21 cellular contexts compared by ENCODE assay signal in genomic region chr6:148457137-148457842, GRCh38.
DNase-seq lines count a peak whose midpoint lies in the region; ATAC-seq and TF ChIP-seq lines count a peak whose summit lies in the region.
"Had no signal": no experiment of that assay in that cellular context is flagged by ENCODE, and none has a peak within 500 bp of the region (broad histone marks: within the 10 kb centered on the region; RNA-seq: fewer than 3 reads in every experiment).

No MANE protein-coding gene starts in this region.

- no peak for TF ChIP-seq CTCF in AG10803 (conservative IDR thresholded peaks at IDR 0.05; ENCODE audit: low read length)
- TF ChIP-seq CTCF in WTC11 (IDR thresholded peaks at IDR 0.05), result no peak
- no peak for TF ChIP-seq CTCF in foreskin keratinocyte (conservative IDR thresholded peaks at IDR 0.05)

- no peaks in the 10 kb centered on the region for H3K9me3 Mint-ChIP-seq in WTC11
- H3K9me3 Mint-ChIP-seq: activated naive CD4-positive, alpha-beta T cell treated with anti-CD3 and anti-CD28 coated beads for 36 hours; natural killer cell had no signal

- H3K27ac Mint-ChIP-seq in WTC11, result peak overlapping the region; percentile 33
- H3K27ac Mint-ChIP-seq: activated CD8-positive, alpha-beta memory T cell treated with anti-CD3 and anti-CD28 coated beads, Interleukin-2, amount 10 ng/mL, durations not matched to agents 7 days and 5 days; activated naive CD4-positive, alpha-beta T cell treated with anti-CD3 and anti-CD28 coated beads for 36 hours; natural killer cell had no signal

- CTCF ChIA-PET in WTC11 (lab: Charles Lee), result interaction anchor here (0.6 to 1.2 kb wide), 2 partner anchors 8 to 277 kb away, joined by 3 to 4 read pairs; no protein-coding TSS in a partner anchor

- no peaks in the 10 kb centered on the region for H3K36me3 ChIP-seq in HAP-1 (replicated peaks)
- H3K36me3 ChIP-seq: thyroid gland had no signal

- H3K4me1 ChIP-seq in foreskin keratinocyte, result no peaks in the 10 kb centered on the region
- no peaks in the 10 kb centered on the region for H3K4me1 ChIP-seq in HAP-1

- H3K27me3 ChIP-seq in foreskin keratinocyte (no peaks in the 10 kb centered on the region), HAP-1 (ENCODE audit: low read depth) (no peaks in the 10 kb centered on the region)
- H3K27me3 ChIP-seq: esophagus squamous epithelium, hepatocyte, thyroid gland had no signal

- no peaks in the 10 kb centered on the region for H3K27me3 Mint-ChIP-seq in WTC11 (ENCODE audit: low read depth)

- H3K27ac ChIP-seq in foreskin keratinocyte, result no peak overlapping the region
- H3K27ac ChIP-seq: hepatocyte had no signal

- POLR2A ChIA-PET in WTC11 (lab: Charles Lee), result no interaction called here

- ATAC-seq in WTC11, result no peak
- ATAC-seq in foreskin keratinocyte, result peak; percentile 60
- ATAC-seq: activated CD8-positive, alpha-beta memory T cell treated with anti-CD3 and anti-CD28 coated beads, Interleukin-2, amount 10 ng/mL, durations not matched to agents 7 days and 5 days; HCT116; natural killer cell had no signal

- in situ Hi-C loops in HAP-1 (cut with MboI; ENCODE audit: low sequenced_read_pairs), result loop anchor here (25.0 kb wide), 1 partner anchor 270 kb away; no protein-coding TSS in a partner anchor

- H3K9me3 ChIP-seq in HAP-1, result no peaks in the 10 kb centered on the region
- H3K9me3 ChIP-seq: esophagus squamous epithelium, thyroid gland had no signal

- no peaks in the 10 kb centered on the region for H3K36me3 Mint-ChIP-seq in WTC11
- H3K36me3 Mint-ChIP-seq: activated CD8-positive, alpha-beta memory T cell treated with anti-CD3 and anti-CD28 coated beads, Interleukin-2, amount 10 ng/mL, durations not matched to agents 7 days and 5 days; natural killer cell had no signal

- H3K4me1 Mint-ChIP-seq in WTC11, result peaks cover 9% of the 10 kb centered on the region; the same call in 1 of the 2 replicates
- H3K4me1 Mint-ChIP-seq: activated CD8-positive, alpha-beta memory T cell treated with anti-CD3 and anti-CD28 coated beads, Interleukin-2, amount 10 ng/mL, durations not matched to agents 7 days and 5 days; natural killer cell had no signal

- H3K4me3 Mint-ChIP-seq in WTC11, result no peak overlapping the region
- H3K4me3 Mint-ChIP-seq: activated CD8-positive, alpha-beta memory T cell treated with anti-CD3 and anti-CD28 coated beads, Interleukin-2, amount 10 ng/mL, durations not matched to agents 7 days and 5 days; activated naive CD4-positive, alpha-beta T cell treated with anti-CD3 and anti-CD28 coated beads for 36 hours; natural killer cell had no signal

- DNase-seq in AG10803 (ENCODE audit: low read depth) (peak; percentile 63), GM04504 (ENCODE audit: low read depth) (peak; percentile 39), WTC11 (ENCODE audit: low spot score) (no peak), foreskin keratinocyte (peak; percentile 21 to 54), HAP-1 (ENCODE audit: low spot score in 2 of 2) (no peak), globus pallidus (ENCODE audit: low spot score) (no peak)
- no peak for DNase-seq in activated CD4-positive, alpha-beta T cell treated with anti-CD3 and anti-CD28 coated beads for 4 hours
- no peak for DNase-seq in activated CD8-positive, alpha-beta memory T cell treated with anti-CD3 and anti-CD28 coated beads, Interleukin-2, amount 50 U/mL, for 48 hours
- DNase-seq: activated CD8-positive, alpha-beta memory T cell treated with anti-CD3 and anti-CD28 coated beads, Interleukin-2, amount 10 ng/mL, durations not matched to agents 7 days and 5 days; activated naive CD4-positive, alpha-beta T cell treated with anti-CD3 and anti-CD28 coated beads for 36 hours; esophagus squamous epithelium; kidney; mesendoderm; natural killer cell; NCI-H1105 treated with DMSO at 0.1 percent for 48 hours; NCI-H82; posterior cingulate gyrus; small intestine; thyroid gland had no signal

- H3K4me3 ChIP-seq in AG10803 (ENCODE audit: low read length), result no peak overlapping the region
- H3K4me3 ChIP-seq in HAP-1, result no peak overlapping the region
- H3K4me3 ChIP-seq: esophagus squamous epithelium, hepatocyte, thyroid gland had no signal

TF ChIP-seq in WTC11, 78 proteins besides CTCF, POLR2A, EP300 and RAD21:
- no peak for TF ChIP-seq ZSCAN18 (CRISPR knock-in tag; IDR thresholded peaks at IDR 0.05)
- TF ChIP-seq JAZF1 (CRISPR knock-in tag; IDR thresholded peaks at IDR 0.05), result no peak
- TF ChIP-seq KAT7 (CRISPR knock-in tag; IDR thresholded peaks at IDR 0.05; ENCODE audit: borderline replicate concordance), result no peak
- TF ChIP-seq, protein P1, sequence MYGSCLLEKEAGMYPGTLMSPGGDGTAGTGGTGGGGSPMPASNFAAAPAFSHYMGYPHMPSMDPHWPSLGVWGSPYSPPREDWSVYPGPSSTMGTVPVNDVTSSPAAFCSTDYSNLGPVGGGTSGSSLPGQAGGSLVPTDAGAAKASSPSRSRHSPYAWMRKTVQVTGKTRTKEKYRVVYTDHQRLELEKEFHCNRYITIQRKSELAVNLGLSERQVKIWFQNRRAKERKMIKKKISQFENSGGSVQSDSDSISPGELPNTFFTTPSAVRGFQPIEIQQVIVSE (CRISPR knock-in tag; IDR thresholded peaks at IDR 0.05; ENCODE audit: borderline replicate concordance), result no peak
- no peak for TF ChIP-seq ZBTB43 (CRISPR knock-in tag; IDR thresholded peaks at IDR 0.05)

Comparison
In these comparisons a context has a peak if more than half of its experiments do, and no peak if none do; other contexts are left out.
1. DNase-seq: peak in AG10803 (single experiment), GM04504 (single experiment) and foreskin keratinocyte (2 of 2); none in WTC11 (single experiment), activated CD4-positive, alpha-beta T cell treated with anti-CD3 and anti-CD28 coated beads for 4 hours (0 of 2), HAP-1 (0 of 2), globus pallidus (single experiment) and activated CD8-positive, alpha-beta memory T cell treated with anti-CD3 and anti-CD28 coated beads, Interleukin-2, amount 50 U/mL, for 48 hours (single experiment).